26 cellular contexts compared by ENCODE assay signal in genomic region chr17:34760931-34761500, GRCh38.
DNase-seq lines count a peak whose midpoint lies in the region; ATAC-seq and TF ChIP-seq lines count a peak whose summit lies in the region.
"Had no signal": no experiment of that assay in that cellular context is flagged by ENCODE, and none has a peak within 500 bp of the region (broad histone marks: within the 10 kb centered on the region; RNA-seq: fewer than 3 reads in every experiment).

No MANE protein-coding gene starts in this region.

- in situ Hi-C loops in transverse colon (cut with MboI; ENCODE audit: low pct_ligation_motif_present in 1 of 4, low pct_unique_long_range_greater_than_20kb in 1 of 4, low sequenced_read_pairs in 3 of 4), result loop anchor here in 1 of 4 donors (25.0 kb wide), 1 partner anchor 101 kb away; no protein-coding TSS in a partner anchor

- no peak overlapping the region for H3K4me3 ChIP-seq in transverse colon
- H3K4me3 ChIP-seq: ascending aorta, heart right ventricle, SK-N-MC had no signal

- H3K27me3 ChIP-seq in transverse colon, result no peaks in the 10 kb centered on the region
- H3K27me3 ChIP-seq: ascending aorta had no signal

- H3K27ac ChIP-seq in transverse colon, result no peak overlapping the region
- H3K27ac ChIP-seq: ascending aorta, heart right ventricle, parathyroid adenoma, RWPE1, SK-N-MC had no signal

- intact Hi-C loops in cardiac septum (cut with DNase I), result no loop called here
- intact Hi-C loops in left ventricle myocardium superior (cut with micrococcal nuclease), result no loop called here
- intact Hi-C loops in transverse colon (cut with DNase I; ENCODE audit: low total_unique reads), result no loop called here

- TF ChIP-seq EP300 in transverse colon (IDR thresholded peaks at IDR 0.05; ENCODE audit: low read depth), result no peak

- no peak for TF ChIP-seq POLR2A in transverse colon (IDR thresholded peaks at IDR 0.05)

- H3K9me3 ChIP-seq in transverse colon, result no peaks in the 10 kb centered on the region
- H3K9me3 ChIP-seq: ascending aorta, heart right ventricle had no signal

- no peak for TF ChIP-seq CTCF in transverse colon (IDR thresholded peaks at IDR 0.05)

- H3K36me3 ChIP-seq in transverse colon, result no peaks in the 10 kb centered on the region
- H3K36me3 ChIP-seq: ascending aorta, heart right ventricle had no signal

- 0 to 25% methylated on average over 1 to 3 of the region's 3 CpGs for WGBS in transverse colon (ENCODE audit: low coverage in 1 of 2), 2 donors

- H3K4me1 ChIP-seq in transverse colon, result no peaks in the 10 kb centered on the region
- H3K4me1 ChIP-seq: ascending aorta, parathyroid adenoma had no signal

- DNase-seq in cardiac septum (ENCODE audit: low spot score) (peak; percentile 33), left ventricle myocardium superior (no peak), NCI-H1417 (lab: John Stamatoyannopoulos, UW) (peak; percentile 3 to 87 (median 56)), islet precursor cell (peak; percentile 35), transverse colon (no peak), NOMO-1 (lab: John Stamatoyannopoulos, UW; ENCODE audit: unreplicated experiment in 2 of 2) (no peak)
- DNase-seq: activated CD4-positive, alpha-beta T cell treated with anti-CD3 and anti-CD28 coated beads for 36 hours; activated CD8-positive, alpha-beta memory T cell treated with anti-CD3 and anti-CD28 coated beads for 24 hours; activated gamma-delta T cell; activated naive CD8-positive, alpha-beta T cell treated with anti-CD3 and anti-CD28 coated beads, Interleukin-2, amount 10 ng/mL, durations not matched to agents 7 days and 5 days; C1 segment of cervical spinal cord; cortex of kidney; effector memory CD8-positive, alpha-beta T cell; foreskin fibroblast; heart right ventricle; NCI-H1048; NCI-H82; stimulated activated CD4-positive, alpha-beta T cell treated with anti-CD3 and anti-CD28 coated beads, Interleukin-2, amount 100 ng/mL, for 48 hours; T-helper 2 cell; trophoblast cell had no signal

- no peak for ATAC-seq in left ventricle myocardium superior
- no peak for ATAC-seq in HG03521 (IDR thresholded peaks at IDR 0.05; ENCODE audit: unreplicated experiment)
- ATAC-seq: activated CD4-positive, alpha-beta T cell treated with anti-CD3 and anti-CD28 coated beads for 36 hours; effector memory CD8-positive, alpha-beta T cell; esophagus mucosa; heart right ventricle had no signal

Comparison
In these comparisons a context has a peak if more than half of its experiments do, and no peak if none do; other contexts are left out.
1. DNase-seq: peak in cardiac septum (single experiment), NCI-H1417 (3 of 3) and islet precursor cell (single experiment); none in left ventricle myocardium superior (single experiment), transverse colon (single experiment) and NOMO-1 (0 of 2).